Comparison of ENCODE assay signal across 13 cellular contexts in the genomic region with DNA sequence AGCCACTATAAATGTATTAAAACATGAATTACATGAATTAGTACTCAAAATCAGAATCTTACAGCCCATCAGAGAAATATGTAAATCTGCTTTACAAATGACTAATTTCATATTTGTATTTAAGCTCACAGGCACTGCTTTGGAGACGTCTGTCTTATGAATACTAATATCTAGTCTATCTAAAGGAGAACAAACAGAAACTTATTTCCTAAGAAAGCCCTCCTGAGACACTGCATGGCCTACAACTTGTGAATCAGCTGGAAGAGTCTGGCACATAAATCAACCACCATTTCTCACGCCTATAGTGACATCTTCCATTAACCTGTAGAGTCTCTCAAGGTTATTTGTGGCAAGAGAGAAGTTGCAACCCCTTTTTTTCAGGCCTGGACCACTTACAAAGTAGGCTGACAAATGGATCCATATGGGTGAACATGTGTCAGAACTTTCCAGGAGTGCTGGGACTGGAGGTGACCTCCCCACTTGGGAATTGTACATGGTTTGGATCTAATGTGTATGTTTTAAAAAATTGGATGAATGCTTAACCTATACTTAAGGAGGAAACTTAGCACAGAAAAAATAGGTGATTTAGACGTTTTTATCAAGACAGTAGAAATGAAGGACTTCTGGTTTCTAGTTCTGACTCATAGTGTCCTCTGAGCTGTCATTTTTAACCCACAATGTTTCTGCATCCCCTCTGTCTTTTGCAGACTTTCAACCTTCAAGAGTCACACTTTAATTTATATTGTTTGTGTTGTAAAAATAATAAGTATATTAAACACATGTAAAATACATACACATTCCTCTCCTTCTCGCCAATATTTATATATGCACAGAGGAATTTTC.
DNase-seq lines count a peak whose midpoint lies in the region; ATAC-seq, FAIRE-seq and TF ChIP-seq lines count a peak whose summit lies in the region.
"Had no signal": no experiment of that assay in that cellular context is flagged by ENCODE, and none has a peak within 500 bp of the region (broad histone marks: within the 10 kb centered on the region; RNA-seq: fewer than 3 reads in every experiment).

No MANE protein-coding gene starts in this region.

- H4K20me1 ChIP-seq in GM23248 (ENCODE audit: insufficient read depth) = no peaks in the 10 kb centered on the region

- no peak for TF ChIP-seq CTCF in GM10248 (IDR thresholded peaks at IDR 0.05; ENCODE audit: control extremely low read depth, extremely low read depth, low read depth, missing control alignments)

- H3F3A ChIP-seq in GM23248 (ENCODE audit: insufficient read depth) = no peaks in the 10 kb centered on the region

- WGBS in GM23248 (ENCODE audit: low coverage in 1 of 2, low lambda C conversion rate in 2 of 2, missing lambda C conversion rate in 2 of 2), 2 experiments = 65 to 69% methylated on average over 4 of the region's 4 CpGs

- no peak overlapping the region for H3K27ac ChIP-seq in GM23248
- H3K27ac ChIP-seq: upper lobe of left lung had no signal

- DNase-seq in GM10248 (ENCODE audit: extremely low spot score) = peak; percentile 29
- DNase-seq in GM19239 (ENCODE audit: insufficient read length, low spot score) = peak; percentile 7
- no peak for DNase-seq in NCI-H82 (lab: John Stamatoyannopoulos, UW)
- no peak for DNase-seq in NOMO-1 treated with dmso at 0.1 percent for 144 hours (lab: John Stamatoyannopoulos, UW; ENCODE audit: unreplicated experiment)
- no peak for DNase-seq in Right ventricle myocardium inferior (ENCODE audit: missing footprints)
- no peak for DNase-seq in GM23248
- DNase-seq: activated T-cell treated with anti-CD3 and anti-CD28 coated beads, Interleukin-2, amount 50 U/mL, for 24 hours; islet precursor cell; NCI-H1105; T1000; upper lobe of left lung had no signal

- in situ Hi-C loops in GM23248 (cut with MboI) = no loop called here

- POLR2A ChIA-PET in GM10248 (lab: Yijun Ruan, JAX) = no interaction called here

- H3K9me2 ChIP-seq in GM23248 (ENCODE audit: insufficient read depth) = no peaks in the 10 kb centered on the region

- H3K9ac ChIP-seq in GM23248 = no peak overlapping the region

- H3K79me2 ChIP-seq in GM23248 (ENCODE audit: insufficient read depth) = no peaks in the 10 kb centered on the region

- CTCF ChIA-PET in GM10248 (lab: Yijun Ruan, JAX) = interaction anchor here (0.9 to 1.3 kb wide), 2 partner anchors 10 to 356 kb away, joined by 3 to 4 read pairs; no protein-coding TSS in a partner anchor

- no peak overlapping the region for H3K4me3 ChIP-seq in GM23248
- H3K4me3 ChIP-seq: upper lobe of left lung had no signal

- no peaks in the 10 kb centered on the region for H3K27me3 ChIP-seq in GM23248 (replicated peaks; ENCODE audit: insufficient read depth)
- H3K27me3 ChIP-seq: upper lobe of left lung had no signal

- intact Hi-C loops in Right ventricle myocardium inferior (cut with DNase I) = no loop called here

- H2AFZ ChIP-seq in GM23248 = no peak overlapping the region

- H3K4me1 ChIP-seq in GM23248 (ENCODE audit: insufficient read depth) = no peaks in the 10 kb centered on the region; the same call in 1 of the 2 replicates
- H3K4me1 ChIP-seq: upper lobe of left lung had no signal

- H3K4me2 ChIP-seq in GM23248 (ENCODE audit: unreplicated experiment) = no peak overlapping the region

- no peaks in the 10 kb centered on the region for H3K36me3 ChIP-seq in GM23248 (ENCODE audit: low read depth)
- H3K36me3 ChIP-seq: upper lobe of left lung had no signal

- peak; percentile 75 for ATAC-seq in HG02623 (IDR thresholded peaks at IDR 0.05; ENCODE audit: unreplicated experiment)
- peak; percentile 94 for ATAC-seq in HG03432 (IDR thresholded peaks at IDR 0.05; ENCODE audit: unreplicated experiment)
- no peak for ATAC-seq in Right ventricle myocardium inferior

- peak; percentile 65 for FAIRE-seq in GM19239 (lab: Jason Lieb, UNC)

- H3K9me3 ChIP-seq in GM23248 (ENCODE audit: low read depth) = no peaks in the 10 kb centered on the region
- H3K9me3 ChIP-seq: upper lobe of left lung had no signal

Comparison
In these comparisons a context has a peak if more than half of its experiments do, and no peak if none do; other contexts are left out.
1. DNase-seq: peak in GM10248 (single experiment) and GM19239 (single experiment); none in NCI-H82 (single experiment), NOMO-1 treated with dmso at 0.1 percent for 144 hours (single experiment), Right ventricle myocardium inferior (single experiment) and GM23248 (single experiment).